Comparison of ENCODE assay signal across 12 cellular contexts in genomic region chr4:102616661-102617060, GRCh38.
A peak's percentile ranks its signal among the peaks of the same experiment; 100 is the strongest.
DNase-seq lines count a peak whose midpoint lies in the region; ATAC-seq lines count a peak whose summit lies in the region.
"Had no signal": no experiment of that assay in that cellular context is flagged by ENCODE, and none has a peak within 500 bp of the region (broad histone marks: within the 10 kb centered on the region; RNA-seq: fewer than 3 reads in every experiment).

No MANE protein-coding gene starts in this region.

- no peaks in the 10 kb centered on the region for H3K9me3 Mint-ChIP-seq in activated CD8-positive, alpha-beta T cell treated with anti-CD3 and anti-CD28 coated beads, Interleukin-2, amount 10 ng/mL, durations not matched to agents 7 days and 5 days (ENCODE audit: insufficient read depth)

- ATAC-seq in activated CD8-positive, alpha-beta T cell treated with anti-CD3 and anti-CD28 coated beads, Interleukin-2, amount 10 ng/mL, durations not matched to agents 7 days and 5 days: no peak
- no peak for ATAC-seq in HG03175 (IDR thresholded peaks at IDR 0.05; ENCODE audit: unreplicated experiment)
- ATAC-seq: PC-3 had no signal

- H3K27ac Mint-ChIP-seq in activated CD8-positive, alpha-beta T cell treated with anti-CD3 and anti-CD28 coated beads, Interleukin-2, amount 10 ng/mL, durations not matched to agents 7 days and 5 days: peak overlapping the region; percentile 60

- POLR2A ChIA-PET in activated CD8-positive, alpha-beta T cell treated with anti-CD3 and anti-CD28 coated beads, Interleukin-2, amount 10 ng/mL, durations not matched to agents 7 days and 5 days (lab: Charles Lee): interaction anchor here (0.7 kb wide), 1 partner anchor 211 kb away, joined by 3 read pairs; no protein-coding TSS in a partner anchor

- H3K4me1 Mint-ChIP-seq in activated CD8-positive, alpha-beta T cell treated with anti-CD3 and anti-CD28 coated beads, Interleukin-2, amount 10 ng/mL, durations not matched to agents 7 days and 5 days (ENCODE audit: low read depth): peaks cover 80% of the 10 kb centered on the region

- DNase-seq in activated CD4-positive, alpha-beta T cell treated with anti-CD3 and anti-CD28 coated beads for 48 hours: peak; percentile 44
- DNase-seq in activated CD4-positive, alpha-beta T cell treated with anti-CD3 and anti-CD28 coated beads, Interleukin-2, amount 50 U/mL, for 48 hours: no peak
- DNase-seq in NCI-H1105 (lab: John Stamatoyannopoulos, UW) (peak; percentile 31), lung microvascular endothelial cell (ENCODE audit: low read depth in 2 of 2) (peak; percentile 83 to 89), LoVo (ENCODE audit: low spot score) (no peak), DMS114 treated with DMSO at 0.1 percent for 48 hours (lab: John Stamatoyannopoulos, UW; ENCODE audit: unreplicated experiment) (no peak)
- no peak for DNase-seq in activated CD8-positive, alpha-beta T cell treated with anti-CD3 and anti-CD28 coated beads, Interleukin-2, amount 10 ng/mL, durations not matched to agents 7 days and 5 days
- DNase-seq: EL, kidney, MG63, PC-3 had no signal

- CTCF ChIA-PET in activated CD8-positive, alpha-beta T cell treated with anti-CD3 and anti-CD28 coated beads, Interleukin-2, amount 10 ng/mL, durations not matched to agents 7 days and 5 days (lab: Charles Lee): interaction anchor here (0.8 to 1.2 kb wide), 2 partner anchors 8 to 38 kb away, joined by 3 read pairs; no protein-coding TSS in a partner anchor

- no peak overlapping the region for H3K4me3 Mint-ChIP-seq in activated CD8-positive, alpha-beta T cell treated with anti-CD3 and anti-CD28 coated beads, Interleukin-2, amount 10 ng/mL, durations not matched to agents 7 days and 5 days

- no peaks in the 10 kb centered on the region for H3K27me3 Mint-ChIP-seq in activated CD8-positive, alpha-beta T cell treated with anti-CD3 and anti-CD28 coated beads, Interleukin-2, amount 10 ng/mL, durations not matched to agents 7 days and 5 days (ENCODE audit: low read depth)

- peaks cover 65% of the 10 kb centered on the region for H3K36me3 Mint-ChIP-seq in activated CD8-positive, alpha-beta T cell treated with anti-CD3 and anti-CD28 coated beads, Interleukin-2, amount 10 ng/mL, durations not matched to agents 7 days and 5 days (ENCODE audit: low read depth)

Comparison
In these comparisons a context has a peak if more than half of its experiments do, and no peak if none do; other contexts are left out.
1. DNase-seq: peak in activated CD4-positive, alpha-beta T cell treated with anti-CD3 and anti-CD28 coated beads for 48 hours (single experiment), NCI-H1105 (single experiment) and lung microvascular endothelial cell (2 of 2); none in activated CD4-positive, alpha-beta T cell treated with anti-CD3 and anti-CD28 coated beads, Interleukin-2, amount 50 U/mL, for 48 hours (0 of 2), activated CD8-positive, alpha-beta T cell treated with anti-CD3 and anti-CD28 coated beads, Interleukin-2, amount 10 ng/mL, durations not matched to agents 7 days and 5 days (single experiment), LoVo (single experiment) and DMS114 treated with DMSO at 0.1 percent for 48 hours (single experiment).